1 cellular context compared by ENCODE assay signal in genomic region chr21:15058718-15059316, GRCh38.
A peak's percentile ranks its signal among the peaks of the same experiment; 100 is the strongest.
TF ChIP-seq lines count a peak whose summit lies in the region.

No MANE protein-coding gene starts in this region.

TF ChIP-seq in HepG2, 621 proteins besides CTCF, POLR2A, EP300 and RAD21 (continued from another document):
- no peak for TF ChIP-seq KDM2A (CRISPR knock-in tag; IDR thresholded peaks at IDR 0.05; ENCODE audit: borderline replicate concordance, low read depth)
- TF ChIP-seq MBD4 (IDR thresholded peaks at IDR 0.05; ENCODE audit: borderline replicate concordance, low read length), result 0 out of 2 replicates have a peak, but pooled peaks have one; percentile 50
- no peak for TF ChIP-seq ZBTB7B (CRISPR knock-in tag; IDR thresholded peaks at IDR 0.05)
- TF ChIP-seq ZKSCAN5 (CRISPR knock-in tag; IDR thresholded peaks at IDR 0.05), result no peak
- no peak for TF ChIP-seq MAZ (IDR thresholded peaks at IDR 0.05; ENCODE audit: borderline replicate concordance, low read depth, low read length)
- no peak for TF ChIP-seq MAZ (CRISPR knock-in tag; IDR thresholded peaks at IDR 0.05; ENCODE audit: low read depth)
- TF ChIP-seq ZNF143 (CRISPR knock-in tag; IDR thresholded peaks at IDR 0.05), result no peak
- no peak for TF ChIP-seq ZNF333 (CRISPR knock-in tag; IDR thresholded peaks at IDR 0.05; ENCODE audit: borderline replicate concordance)
